Comparison of ENCODE assay signal across 10 cellular contexts in the genomic region with DNA sequence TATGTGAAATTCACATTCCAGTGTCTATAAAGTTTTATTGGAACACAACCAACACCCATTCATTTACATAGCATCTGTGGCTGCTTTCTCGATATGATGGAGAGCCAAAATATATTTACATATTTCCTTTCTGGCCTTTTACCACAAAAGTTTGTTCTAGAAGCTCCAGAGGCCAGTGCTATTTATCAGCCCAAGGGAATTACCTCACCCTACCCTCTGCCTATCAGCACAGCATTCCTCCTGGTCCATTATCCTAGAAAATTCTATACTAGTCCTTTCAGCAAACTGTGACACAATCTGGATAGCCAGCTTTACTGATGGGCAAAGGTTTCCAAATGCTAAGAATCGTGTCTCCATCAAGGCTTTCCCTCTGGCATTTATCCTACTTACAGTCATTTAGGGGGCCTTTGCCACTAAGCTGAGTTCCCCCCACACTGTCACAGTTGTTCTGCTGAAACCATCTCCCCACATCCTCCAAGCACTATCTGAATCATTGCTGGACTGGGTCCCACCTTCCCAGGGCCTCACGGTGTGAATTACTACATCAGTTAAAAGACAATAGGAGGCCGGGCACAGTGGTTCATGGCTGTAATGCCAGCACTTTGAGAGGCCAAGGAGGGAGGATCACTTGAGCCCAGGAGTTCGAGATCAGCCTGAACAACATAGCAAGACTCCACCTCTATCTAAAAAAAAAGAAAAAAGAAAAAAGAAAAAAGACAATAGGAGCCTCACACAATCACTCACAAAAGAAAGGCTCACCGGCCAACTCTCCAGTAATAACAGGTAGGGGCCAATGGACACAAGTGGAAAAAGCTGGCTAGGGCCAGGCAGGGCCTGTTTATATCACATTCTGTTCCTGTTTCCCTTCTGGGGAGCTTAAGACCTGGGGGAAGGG. TPM values are rescaled to one million over a fixed set of nuclear protein-coding genes. Genes with fewer than 3 reads are reported as not detected.
DNase-seq lines count a peak whose midpoint lies in the region; ATAC-seq and TF ChIP-seq lines count a peak whose summit lies in the region.
"Had no signal": no experiment of that assay in that cellular context is flagged by ENCODE, and none has a peak within 500 bp of the region (broad histone marks: within the 10 kb centered on the region; RNA-seq: fewer than 3 reads in every experiment).

No MANE protein-coding gene starts in this region.

- no peak for ATAC-seq in Right ventricle myocardium superior (ENCODE audit: poor library complexity)
- peak; percentile 34 for ATAC-seq in HG03460 (IDR thresholded peaks at IDR 0.05; ENCODE audit: unreplicated experiment)
- ATAC-seq in GM18909 (IDR thresholded peaks at IDR 0.05; ENCODE audit: poor library complexity, unreplicated experiment): no peak
- ATAC-seq: left lung had no signal

- H3K36me3 ChIP-seq in left ventricle myocardium inferior (no peaks in the 10 kb centered on the region), subcutaneous abdominal adipose tissue (ENCODE audit: control insufficient read depth in 5 of 5, insufficient read depth in 5 of 5, low read length in 5 of 5) (peaks cover 0 to 29% (median 25%) of the 10 kb centered on the region in 5 donors)

- no peaks in the 10 kb centered on the region for H3K27me3 ChIP-seq in left ventricle myocardium inferior (ENCODE audit: low read depth)
- no peaks in the 10 kb centered on the region for H3K27me3 ChIP-seq in subcutaneous abdominal adipose tissue (ENCODE audit: control insufficient read depth in 5 of 5, insufficient read depth in 4 of 5, low read length in 5 of 5)
- H3K27me3 ChIP-seq: left lung had no signal

- TF ChIP-seq CTCF in left ventricle myocardium inferior (IDR thresholded peaks at IDR 0.05; ENCODE audit: borderline replicate concordance) (no peak), choroid plexus epithelial cell (conservative IDR thresholded peaks at IDR 0.05; ENCODE audit: low read depth, low read length) (no peak)

- no peak overlapping the region for H3K4me3 ChIP-seq in left ventricle myocardium inferior
- H3K4me3 ChIP-seq in choroid plexus epithelial cell (ENCODE audit: low read depth, low read length): no peak overlapping the region
- no peak overlapping the region for H3K4me3 ChIP-seq in subcutaneous abdominal adipose tissue (ENCODE audit: low read depth in 1 of 5, low read length in 5 of 5)
- H3K4me3 ChIP-seq: left lung had no signal

- no peak for DNase-seq in left ventricle myocardium inferior
- DNase-seq in Right ventricle myocardium superior: no peak
- peak; percentile 60 for DNase-seq in choroid plexus epithelial cell (ENCODE audit: low read depth)
- no peak for DNase-seq in occipital lobe (lab: John Stamatoyannopoulos, UW)
- DNase-seq in retina: no peak
- DNase-seq: activated gamma-delta T cell treated with Interleukin-2 at 50 U/mL for 16 hours, left lung had no signal

- H3K9me3 ChIP-seq in left ventricle myocardium inferior (replicated peaks): no peaks in the 10 kb centered on the region
- no peaks in the 10 kb centered on the region for H3K9me3 ChIP-seq in subcutaneous abdominal adipose tissue (ENCODE audit: control insufficient read depth in 5 of 5, low read length in 5 of 5)
- H3K9me3 ChIP-seq: left lung had no signal

- H3K9ac ChIP-seq in subcutaneous abdominal adipose tissue (ENCODE audit: low read length in 5 of 5): peak overlapping the region in 1 of 5 donors; percentile 23

- intact Hi-C loops in left ventricle myocardium inferior (cut with micrococcal nuclease) (no loop called here), Right ventricle myocardium superior (cut with DNase I) (no loop called here)

- H3K27ac ChIP-seq in left ventricle myocardium inferior (replicated peaks) (peak overlapping the region; percentile 38), subcutaneous abdominal adipose tissue (ENCODE audit: low read depth, low read length) (peak overlapping the region; percentile 84)

- peaks cover 96% of the 10 kb centered on the region for H3K4me1 ChIP-seq in left ventricle myocardium inferior
- peaks cover 22 to 89% (median 82%) of the 10 kb centered on the region in 5 donors for H3K4me1 ChIP-seq in subcutaneous abdominal adipose tissue (ENCODE audit: control insufficient read depth in 5 of 5, insufficient read depth in 5 of 5, low read length in 5 of 5)

RNA-seq across cellular contexts. Expression of a gene that starts 12.1 kb away (rescaled TPM):
- total RNA-seq in left ventricle myocardium inferior (11.3 TPM), Right ventricle myocardium superior (15.1 TPM), occipital lobe (2.2 TPM)

RNA-seq across cellular contexts. Expression of a gene that starts 30.5 kb away (rescaled TPM):
- total RNA-seq in left ventricle myocardium inferior (85.0 TPM), Right ventricle myocardium superior (85.4 TPM), occipital lobe (28.7 TPM)
